In genomic region chr10:92691591-92692084, GRCh38 we compare ENCODE assay signal across 8 cellular contexts. TPM values are rescaled to one million over a fixed set of nuclear protein-coding genes. Genes with fewer than 3 reads are reported as not detected.
DNase-seq lines count a peak whose midpoint lies in the region; ATAC-seq and TF ChIP-seq lines count a peak whose summit lies in the region.

No MANE protein-coding gene starts in this region.

- ATAC-seq in CD4-positive, CD25-positive, alpha-beta regulatory T cell (ENCODE audit: low read depth in 2 of 2): no peak
- ATAC-seq in naive B cell (ENCODE audit: low read depth in 2 of 2): peak; percentile 53 to 55
- ATAC-seq in HG02884 (IDR thresholded peaks at IDR 0.05; ENCODE audit: unreplicated experiment): no peak
- ATAC-seq in GM21576 (IDR thresholded peaks at IDR 0.05; ENCODE audit: unreplicated experiment): no peak

- H3K4me3 ChIP-seq in CD4-positive, CD25-positive, alpha-beta regulatory T cell (ENCODE audit: low read depth, low read length): no peak overlapping the region
- H3K4me3 ChIP-seq in OCI-LY1 (ENCODE audit: low read depth, low read length, poor library complexity, severe bottlenecking): peak overlapping the region; percentile 60

- no peaks in the 10 kb centered on the region for H3K36me3 ChIP-seq in CD4-positive, CD25-positive, alpha-beta regulatory T cell (ENCODE audit: control insufficient read depth, insufficient read depth, low read length)
- no peaks in the 10 kb centered on the region for H3K36me3 ChIP-seq in OCI-LY1 (ENCODE audit: insufficient read depth, low read length)

- H3K36me3 Mint-ChIP-seq in CD4-positive, CD25-positive, alpha-beta regulatory T cell: no peaks in the 10 kb centered on the region
- H3K36me3 Mint-ChIP-seq in endothelial cell (ENCODE audit: low read depth, unreplicated experiment): peaks cover 59% of the 10 kb centered on the region
- H3K36me3 Mint-ChIP-seq in naive B cell: peaks cover 20 to 22% of the 10 kb centered on the region in 2 donors

- H3K27me3 Mint-ChIP-seq in CD4-positive, CD25-positive, alpha-beta regulatory T cell: peaks cover 77% of the 10 kb centered on the region
- H3K27me3 Mint-ChIP-seq in endothelial cell (ENCODE audit: unreplicated experiment): peaks cover 31% of the 10 kb centered on the region
- H3K27me3 Mint-ChIP-seq in naive B cell: no peaks in the 10 kb centered on the region

- H3K4me3 Mint-ChIP-seq in CD4-positive, CD25-positive, alpha-beta regulatory T cell: peak overlapping the region; percentile 83 to 93 (median 85)
- H3K4me3 Mint-ChIP-seq in endothelial cell (ENCODE audit: unreplicated experiment): peak overlapping the region; percentile 100
- peak overlapping the region; percentile 89 to 99 (median 98) for H3K4me3 Mint-ChIP-seq in naive B cell

- H3K9ac ChIP-seq in OCI-LY1 (ENCODE audit: low read length): no peak overlapping the region; the same call in 1 of the 2 replicates

- no peaks in the 10 kb centered on the region for H3K79me2 ChIP-seq in OCI-LY1 (ENCODE audit: insufficient read depth, low read length)

- no peaks in the 10 kb centered on the region for H4K20me1 ChIP-seq in OCI-LY1 (ENCODE audit: insufficient read depth, low read length)

- DNase-seq in CD4-positive, CD25-positive, alpha-beta regulatory T cell: no peak
- DNase-seq in endothelial cell (ENCODE audit: low spot score) (peak; percentile 67), naive B cell (peak; percentile 86), DMS79 (lab: John Stamatoyannopoulos, UW) (no peak), NCI-H2196 (lab: John Stamatoyannopoulos, UW; ENCODE audit: unreplicated experiment) (no peak)

- H3K4me2 ChIP-seq in OCI-LY1 (ENCODE audit: low read length): peak overlapping the region; percentile 69

- H2AFZ ChIP-seq in OCI-LY1 (ENCODE audit: low read length): no peak overlapping the region

- H3K27ac Mint-ChIP-seq in CD4-positive, CD25-positive, alpha-beta regulatory T cell: peak overlapping the region in 1 of 3 donors; percentile 33
- peak overlapping the region; percentile 99 for H3K27ac Mint-ChIP-seq in endothelial cell (ENCODE audit: unreplicated experiment)
- peak overlapping the region; percentile 95 to 100 (median 99) for H3K27ac Mint-ChIP-seq in naive B cell

- TF ChIP-seq CTCF in OCI-LY1 (IDR thresholded peaks at IDR 0.05; ENCODE audit: low read length) (no peak), endothelial cell (IDR thresholded peaks at IDR 0.05; ENCODE audit: unreplicated experiment) (no peak)

- peaks cover 26% of the 10 kb centered on the region for H3K4me1 ChIP-seq in CD4-positive, CD25-positive, alpha-beta regulatory T cell (ENCODE audit: control insufficient read depth, insufficient read depth, low read length, poor library complexity, severe bottlenecking)
- peaks cover 25% of the 10 kb centered on the region for H3K4me1 ChIP-seq in OCI-LY1 (ENCODE audit: insufficient read depth, low read length, severe bottlenecking)

- no peak overlapping the region for H3K27ac ChIP-seq in CD4-positive, CD25-positive, alpha-beta regulatory T cell (ENCODE audit: insufficient read depth, low read length, poor library complexity, severe bottlenecking)
- H3K27ac ChIP-seq in OCI-LY1 (ENCODE audit: low read depth, low read length, poor library complexity, severe bottlenecking): no peak overlapping the region

- peaks cover 49% of the 10 kb centered on the region for H3K27me3 ChIP-seq in CD4-positive, CD25-positive, alpha-beta regulatory T cell (ENCODE audit: control insufficient read depth, insufficient read depth, low read length)
- H3K27me3 ChIP-seq in OCI-LY1 (ENCODE audit: insufficient read depth, low read length): no peaks in the 10 kb centered on the region

- peaks cover 0 to 8% (median 0%) of the 10 kb centered on the region in 7 donors for H3K9me3 Mint-ChIP-seq in CD4-positive, CD25-positive, alpha-beta regulatory T cell
- H3K9me3 Mint-ChIP-seq in endothelial cell (ENCODE audit: unreplicated experiment) (no peaks in the 10 kb centered on the region), naive B cell (no peaks in the 10 kb centered on the region)

- no peaks in the 10 kb centered on the region for H3K9me2 ChIP-seq in OCI-LY1 (ENCODE audit: low read depth, low read length)

- H3K9me3 ChIP-seq in CD4-positive, CD25-positive, alpha-beta regulatory T cell (ENCODE audit: control insufficient read depth in 2 of 2, low read length in 2 of 2): no peaks in the 10 kb centered on the region
- no peaks in the 10 kb centered on the region for H3K9me3 ChIP-seq in OCI-LY1 (ENCODE audit: low read length)

- peaks cover 0 to 27% (median 19%) of the 10 kb centered on the region in 4 donors for H3K4me1 Mint-ChIP-seq in CD4-positive, CD25-positive, alpha-beta regulatory T cell
- peaks cover 42% of the 10 kb centered on the region for H3K4me1 Mint-ChIP-seq in endothelial cell (ENCODE audit: unreplicated experiment)
- H3K4me1 Mint-ChIP-seq in naive B cell: peaks cover 35 to 54% (median 46%) of the 10 kb centered on the region in 3 donors

- H3F3A ChIP-seq in OCI-LY1 (ENCODE audit: insufficient read depth, low read length): no peaks in the 10 kb centered on the region

RNA-seq across cellular contexts. Expression of gene HHEX, which starts 1.9 kb away (rescaled TPM):
- total RNA-seq in CD4-positive, CD25-positive, alpha-beta regulatory T cell: 1.2 TPM
- under 1 TPM in 3 of 4 donors, not detected in 1; 0.19 to 0.71 (median 0.22) TPM for polyA plus RNA-seq in CD4-positive, CD25-positive, alpha-beta regulatory T cell
- 182 TPM for total RNA-seq in endothelial cell (ENCODE audit: unreplicated experiment)
- polyA plus RNA-seq in naive B cell (ENCODE audit: low read depth in 6 of 6): 100 to 1,000 TPM; 140 to 208 (median 160) TPM

Comparison
In these comparisons a context has a peak if more than half of its experiments do, and no peak if none do; other contexts are left out.
1. ATAC-seq: peak in naive B cell (2 of 2); none in CD4-positive, CD25-positive, alpha-beta regulatory T cell (0 of 2), HG02884 (single experiment) and GM21576 (single experiment).
2. DNase-seq: peak in endothelial cell (single experiment) and naive B cell (single experiment); none in CD4-positive, CD25-positive, alpha-beta regulatory T cell (0 of 3), DMS79 (single experiment) and NCI-H2196 (single experiment).
3. RNA of gene HHEX, which starts 1.9 kb away (total RNA-seq): 182 TPM in endothelial cell (single experiment); 1.2 TPM in CD4-positive, CD25-positive, alpha-beta regulatory T cell (single experiment); every median in the first group is over 10 times any median in the second.
4. Peak in every context shown above with its lines, with median percentiles within 50 percentile points of each other: H3K4me3 Mint-ChIP-seq.